Comparison of ENCODE assay signal across 21 cellular contexts in genomic region chr16:31355701-31356100, GRCh38. TPM values are rescaled to one million over a fixed set of nuclear protein-coding genes. Genes with fewer than 3 reads are reported as not detected.
DNase-seq lines count a peak whose midpoint lies in the region; ATAC-seq lines count a peak whose summit lies in the region.
"Had no signal": no experiment of that assay in that cellular context is flagged by ENCODE, and none has a peak within 500 bp of the region (broad histone marks: within the 10 kb centered on the region; RNA-seq: fewer than 3 reads in every experiment).

No MANE protein-coding gene starts in this region.

- H3K27ac ChIP-seq in skin epidermis = peak overlapping the region in 10 of 21 experiments; percentile 8 to 75 (median 42)
- H3K27ac ChIP-seq: adrenal gland, hepatocyte, parathyroid adenoma had no signal

- no peaks in the 10 kb centered on the region for H3K27me3 ChIP-seq in H7 (ENCODE audit: control insufficient read depth, insufficient read depth, low read length)
- H3K27me3 ChIP-seq: adrenal gland, hepatocyte, Peyer's patch had no signal

- no peak for ATAC-seq in Right ventricle myocardium inferior

- no peaks in the 10 kb centered on the region for H3K36me3 ChIP-seq in H7 (replicated peaks; ENCODE audit: control insufficient read depth, insufficient read depth, low read length)
- H3K36me3 ChIP-seq: adrenal gland, Peyer's patch had no signal

- intact Hi-C loops in Right ventricle myocardium inferior (cut with DNase I) = no loop called here

- peak; percentile 26 for DNase-seq in activated CD4-positive, CD25-positive, alpha-beta regulatory T cell treated with anti-CD3 and anti-CD28 coated beads, Interleukin-2, amount 50 U/mL, for 72 hours
- DNase-seq in activated CD4-positive, CD25-positive, alpha-beta regulatory T cell (lab: John Stamatoyannopoulos, UW) = no peak
- DNase-seq in H7 = peak; percentile 41
- peak; percentile 17 for DNase-seq in cerebellar cortex (ENCODE audit: low spot score)
- no peak for DNase-seq in NCI-H2196 treated with DMSO at 0.1 percent for 48 hours (lab: John Stamatoyannopoulos, UW; ENCODE audit: unreplicated experiment)
- no peak for DNase-seq in Right ventricle myocardium inferior (ENCODE audit: missing footprints)
- DNase-seq in DMS 273 treated with DMSO at 0.1 percent for 48 hours (lab: John Stamatoyannopoulos, UW) = no peak
- DNase-seq: adrenal gland; CD4-positive, CD25-positive, alpha-beta regulatory T cell; DND-41; endodermal cell; NCI-H1092; NCI-H774; stimulated activated CD4-positive, alpha-beta T cell treated with anti-CD3 and anti-CD28 coated beads, Interleukin-4, amount 100 ng/mL, for 4 hours; trophoblast cell had no signal

- no peak overlapping the region for H3K4me3 ChIP-seq in H7 (ENCODE audit: insufficient read depth, low read depth, low read length)
- H3K4me3 ChIP-seq in skin epidermis = peak overlapping the region in 4 of 7 experiments; percentile 7 to 30 (median 20)
- H3K4me3 ChIP-seq: adrenal gland, hepatocyte, K562, Peyer's patch had no signal

RNA-seq across cellular contexts. Expression of gene ITGAX, which starts 0.7 kb away (rescaled TPM):
- total RNA-seq in H7 (2014; rRNA removed; shearing (Covaris generic)) = 0.26 and 0.80 TPM in 2 replicates
- total RNA-seq in Right ventricle myocardium inferior = 2.2 TPM

RNA-seq across cellular contexts. Expression of gene ITGAD, which starts 37.4 kb away (rescaled TPM):
- not detected in 2 replicates for total RNA-seq in H7 (2014; rRNA removed; shearing (Covaris generic))
- 0.11 TPM for total RNA-seq in Right ventricle myocardium inferior
- total RNA-seq: A172; CD4-positive, CD25-positive, alpha-beta regulatory T cell; endodermal cell; hepatocyte; K562 had no signal

Comparison
In these comparisons a context has a peak if more than half of its experiments do, and no peak if none do; other contexts are left out.
1. DNase-seq: peak in activated CD4-positive, CD25-positive, alpha-beta regulatory T cell treated with anti-CD3 and anti-CD28 coated beads, Interleukin-2, amount 50 U/mL, for 72 hours (single experiment), H7 (single experiment) and cerebellar cortex (single experiment); none in activated CD4-positive, CD25-positive, alpha-beta regulatory T cell (0 of 4), NCI-H2196 treated with DMSO at 0.1 percent for 48 hours (single experiment), Right ventricle myocardium inferior (single experiment) and DMS 273 treated with DMSO at 0.1 percent for 48 hours (single experiment).